22 cellular contexts compared by ENCODE assay signal in the genomic region with DNA sequence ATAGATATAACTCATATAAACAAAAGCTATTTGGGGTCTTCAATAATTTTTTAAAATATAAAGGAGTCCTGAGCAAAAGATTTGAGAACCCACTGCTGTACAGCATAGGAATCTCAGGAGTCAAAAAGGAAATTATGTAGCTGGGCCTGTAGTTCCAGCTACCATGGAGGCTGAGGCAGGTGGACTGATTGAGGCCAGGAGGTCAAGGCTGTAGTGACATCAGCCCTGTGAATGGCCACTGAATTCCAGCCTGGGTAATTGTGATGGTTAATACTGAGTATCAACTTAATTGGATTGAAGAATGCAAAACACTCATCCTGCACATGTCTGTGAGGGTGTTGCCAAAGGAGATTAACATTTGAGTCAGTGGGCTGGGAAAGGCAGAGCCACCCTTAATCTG. TPM values are rescaled to one million over a fixed set of nuclear protein-coding genes. Genes with fewer than 3 reads are reported as not detected.
DNase-seq lines count a peak whose midpoint lies in the region; ATAC-seq and TF ChIP-seq lines count a peak whose summit lies in the region.
"Had no signal": no experiment of that assay in that cellular context is flagged by ENCODE, and none has a peak within 500 bp of the region (broad histone marks: within the 10 kb centered on the region; RNA-seq: fewer than 3 reads in every experiment).

No MANE protein-coding gene starts in this region.

- DNase-seq in CD4-positive, alpha-beta T cell, result no peak
- DNase-seq in NCI-H82 treated with DMSO at 0.1 percent for 48 hours (lab: John Stamatoyannopoulos, UW; ENCODE audit: unreplicated experiment) (peak; percentile 78), trophoblast cell (peak; percentile 74 to 83), HCEC 1CT (no peak), dedifferentiated amniotic fluid mesenchymal stem cell (ENCODE audit: extremely low spot score) (no peak), PC-9 (no peak)
- DNase-seq in central memory CD8-positive, alpha-beta T cell (ENCODE audit: low spot score in 2 of 2), result no peak
- DNase-seq: 8988T; CD8-positive, alpha-beta memory T cell; COR-L47; DMS 273 treated with DMSO at 0.1 percent for 48 hours; DND-41; EL had no signal

- no peak overlapping the region for H3K18ac ChIP-seq in trophoblast cell (ENCODE audit: low read length)

- no peak overlapping the region for H3K4ac ChIP-seq in trophoblast cell (ENCODE audit: low read depth, low read length)

- no peak overlapping the region for H2AFZ ChIP-seq in trophoblast cell (ENCODE audit: insufficient read depth, low read length, poor library complexity)
- no peak overlapping the region for H2AFZ ChIP-seq in PC-9
- H2AFZ ChIP-seq: GM23248 had no signal

- BruUV-seq in PC-9 (replicated peaks; lab: Mats Ljungman, UMichigan), result no TSS peak

- H3F3A ChIP-seq in PC-9 (ENCODE audit: insufficient read depth, low read depth), result peaks cover 5% of the 10 kb centered on the region; the same call in 1 of the 2 replicates

- H4K8ac ChIP-seq in trophoblast cell (ENCODE audit: low read depth, low read length), result no peak overlapping the region

- no peak overlapping the region for H3K4me3 Mint-ChIP-seq in CD4-positive, alpha-beta T cell
- no peak overlapping the region for H3K4me3 Mint-ChIP-seq in central memory CD8-positive, alpha-beta T cell
- H3K4me3 Mint-ChIP-seq: B cell; CD8-positive, alpha-beta memory T cell; IgD-negative memory B cell had no signal

- H3K23ac ChIP-seq in trophoblast cell (ENCODE audit: low read length), result no peak overlapping the region

- H2AK5ac ChIP-seq in trophoblast cell (ENCODE audit: low read length), result no peak overlapping the region

- no peak for TF ChIP-seq CTCF in CD4-positive, alpha-beta T cell (IDR thresholded peaks at IDR 0.05)
- no peak for TF ChIP-seq CTCF in PC-9 (conservative IDR thresholded peaks at IDR 0.05)

- CTCF ChIA-PET in CD4-positive, alpha-beta T cell (lab: Charles Lee), result interaction anchor here (0.5 to 1.8 kb wide), 2 partner anchors 45 to 145 kb away, joined by 3 to 7 read pairs; a partner anchor contains a TSS
- CTCF ChIA-PET in PC-9 (lab: Charles Lee), result interaction anchor here (0.6 to 0.7 kb wide), 2 partner anchors 15 to 159 kb away, joined by 3 to 5 read pairs; no protein-coding TSS in a partner anchor

- no peaks in the 10 kb centered on the region for H3K9me2 ChIP-seq in PC-9 (ENCODE audit: insufficient read depth)

- no peak overlapping the region for H3K4me2 ChIP-seq in trophoblast cell (ENCODE audit: low read length)
- H3K4me2 ChIP-seq in PC-9, result no peak overlapping the region
- H3K4me2 ChIP-seq: BLaER1 treated with 17β-estradiol and CSF1 and Interleukin-3, amounts not matched to agents 10 nM and 100 nM had no signal

- no peaks in the 10 kb centered on the region for H3K79me1 ChIP-seq in trophoblast cell (ENCODE audit: low read length)

- no peak overlapping the region for H4K91ac ChIP-seq in trophoblast cell (ENCODE audit: low read depth, low read length)

- H3K36me3 ChIP-seq in trophoblast cell (ENCODE audit: control insufficient read depth in 1 of 2, insufficient read depth in 2 of 2, low read length in 2 of 2) (peaks cover 0 to 2% of the 10 kb centered on the region in 2 experiments), PC-9 (ENCODE audit: low read depth) (no peaks in the 10 kb centered on the region)
- H3K36me3 ChIP-seq: HAP-1 had no signal

- H3K4me3 ChIP-seq in trophoblast cell (ENCODE audit: low read depth, low read length) (no peak overlapping the region), PC-9 (no peak overlapping the region)
- H3K4me3 ChIP-seq: BLaER1 treated with 17β-estradiol and CSF1 and Interleukin-3, amounts not matched to agents 10 nM and 100 nM; GM12878; GM23248; HAP-1 had no signal

- no peaks in the 10 kb centered on the region for H3K27me3 ChIP-seq in CD4-positive, alpha-beta T cell (ENCODE audit: control insufficient read depth, insufficient read depth, low read length)
- H3K27me3 ChIP-seq in trophoblast cell (ENCODE audit: insufficient read depth, low read length) (no peaks in the 10 kb centered on the region), PC-9 (ENCODE audit: insufficient read depth, low read depth) (no peaks in the 10 kb centered on the region)
- H3K27me3 ChIP-seq: BLaER1 treated with 17β-estradiol and CSF1 and Interleukin-3, amounts not matched to agents 10 nM and 100 nM had no signal

- intact Hi-C loops in CD4-positive, alpha-beta T cell (cut with DNase I, micrococcal nuclease), result no loop called here
- intact Hi-C loops in PC-9 (cut with micrococcal nuclease; ENCODE audit: unreplicated experiment), result no loop called here

- H3K27ac ChIP-seq in CD4-positive, alpha-beta T cell (ENCODE audit: low read depth, low read length), result no peak overlapping the region
- H3K27ac ChIP-seq in trophoblast cell (ENCODE audit: low read depth, low read length), result no peak overlapping the region
- no peak overlapping the region for H3K27ac ChIP-seq in PC-9
- H3K27ac ChIP-seq: BLaER1 treated with 17β-estradiol and CSF1 and Interleukin-3, amounts not matched to agents 10 nM and 100 nM; GM23248 had no signal

- H3K79me2 ChIP-seq in trophoblast cell (ENCODE audit: control insufficient read depth, insufficient read depth, low read length, poor library complexity) (no peaks in the 10 kb centered on the region), PC-9 (ENCODE audit: low read depth) (peaks cover 5% of the 10 kb centered on the region; the same call in 1 of the 2 replicates)

- H2BK120ac ChIP-seq in trophoblast cell (ENCODE audit: insufficient read depth, low read length, poor library complexity), result no peak overlapping the region

- H2BK12ac ChIP-seq in trophoblast cell (ENCODE audit: low read length), result no peak overlapping the region

- H4K12ac ChIP-seq in trophoblast cell (ENCODE audit: low read depth, low read length), result no peak overlapping the region

- no peak overlapping the region for H3K14ac ChIP-seq in trophoblast cell (ENCODE audit: low read length)

- H3K9me3 Mint-ChIP-seq in CD4-positive, alpha-beta T cell, result no peaks in the 10 kb centered on the region
- no peaks in the 10 kb centered on the region for H3K9me3 Mint-ChIP-seq in central memory CD8-positive, alpha-beta T cell
- H3K9me3 Mint-ChIP-seq: CD8-positive, alpha-beta memory T cell; IgD-negative memory B cell had no signal

- no peaks in the 10 kb centered on the region for H4K20me1 ChIP-seq in PC-9 (ENCODE audit: insufficient read depth)

- peaks cover 29% of the 10 kb centered on the region for H3K36me3 Mint-ChIP-seq in CD4-positive, alpha-beta T cell (ENCODE audit: low read depth)
- peaks cover 12% of the 10 kb centered on the region for H3K36me3 Mint-ChIP-seq in central memory CD8-positive, alpha-beta T cell (ENCODE audit: insufficient read depth)

- H3K27ac Mint-ChIP-seq in CD4-positive, alpha-beta T cell, result peak overlapping the region; percentile 6
- peak overlapping the region; percentile 57 for H3K27ac Mint-ChIP-seq in central memory CD8-positive, alpha-beta T cell (ENCODE audit: low read depth)
- H3K27ac Mint-ChIP-seq: B cell had no signal

- peaks cover 32% of the 10 kb centered on the region for H3K4me1 Mint-ChIP-seq in CD4-positive, alpha-beta T cell (ENCODE audit: low read depth)
- peaks cover 35% of the 10 kb centered on the region for H3K4me1 Mint-ChIP-seq in central memory CD8-positive, alpha-beta T cell

- H2BK5ac ChIP-seq in trophoblast cell (ENCODE audit: low read depth, low read length, poor library complexity), result no peak overlapping the region

- H3K9me3 ChIP-seq in CD4-positive, alpha-beta T cell (ENCODE audit: control insufficient read depth, low read length), result no peaks in the 10 kb centered on the region
- H3K9me3 ChIP-seq in trophoblast cell (ENCODE audit: insufficient read depth, low read depth, low read length), result no peaks in the 10 kb centered on the region
- H3K9me3 ChIP-seq in PC-9 (ENCODE audit: insufficient read depth, low read depth), result no peaks in the 10 kb centered on the region
- H3K9me3 ChIP-seq: HAP-1 had no signal

- no peak overlapping the region for H3K9ac ChIP-seq in trophoblast cell (ENCODE audit: low read length)
- H3K9ac ChIP-seq: BLaER1 treated with 17β-estradiol and CSF1 and Interleukin-3, amounts not matched to agents 10 nM and 100 nM; GM23248 had no signal

- H3K4me1 ChIP-seq in trophoblast cell (ENCODE audit: control insufficient read depth in 1 of 2, insufficient read depth in 2 of 2, low read length in 2 of 2) (no peaks in the 10 kb centered on the region), PC-9 (replicated peaks; ENCODE audit: insufficient read depth) (no peaks in the 10 kb centered on the region)
- H3K4me1 ChIP-seq: HAP-1 had no signal

- H3K27me3 Mint-ChIP-seq in CD4-positive, alpha-beta T cell, result no peaks in the 10 kb centered on the region
- no peaks in the 10 kb centered on the region for H3K27me3 Mint-ChIP-seq in central memory CD8-positive, alpha-beta T cell
- H3K27me3 Mint-ChIP-seq: B cell; CD8-positive, alpha-beta memory T cell; IgD-negative memory B cell had no signal

- POLR2A ChIA-PET in CD4-positive, alpha-beta T cell (lab: Charles Lee), result interaction anchor here (1.1 kb wide), 1 partner anchor 10 kb away, joined by 3 read pairs; a partner anchor contains a TSS
- POLR2A ChIA-PET in PC-9 (lab: Charles Lee; ENCODE audit: unreplicated experiment), result interaction anchor here (0.6 kb wide), 2 partner anchors 10 to 67 kb away, joined by 3 to 20 read pairs; no protein-coding TSS in a partner anchor

- ATAC-seq in CD4-positive, alpha-beta T cell (ENCODE audit: poor library complexity), result no peak
- no peak for ATAC-seq in central memory CD8-positive, alpha-beta T cell (replicated peaks; ENCODE audit: extremely low read depth, poor library complexity, severe bottlenecking)
- no peak for ATAC-seq in HG02763 (IDR thresholded peaks at IDR 0.05; ENCODE audit: unreplicated experiment)
- ATAC-seq: GM12878 had no signal

RNA-seq across cellular contexts. Expression of a gene that starts 10.5 kb away (rescaled TPM):
- total RNA-seq in CD4-positive, alpha-beta T cell, result 10 to 100 TPM; 42.3 to 44.5 TPM
- 35.0 and 37.2 TPM in 2 replicates for polyA plus RNA-seq in trophoblast cell (2013)
- 33.0 and 41.7 TPM in 2 replicates for total RNA-seq in PC-9 (2021)

RNA-seq across cellular contexts. Expression of a gene that starts 44.6 kb away (rescaled TPM):
- total RNA-seq in CD4-positive, alpha-beta T cell, result 10 to 100 TPM; 51.1 to 52.8 TPM
- 66.2 and 68.0 TPM in 2 replicates for polyA plus RNA-seq in trophoblast cell (2013)
- total RNA-seq in PC-9 (2021), result 53.9 and 76.1 TPM in 2 replicates

RNA-seq across cellular contexts. Expression of a gene that starts 52.8 kb away (rescaled TPM):
- total RNA-seq in CD4-positive, alpha-beta T cell, result under 1 TPM; 0.41 to 0.47 TPM
- polyA plus RNA-seq in trophoblast cell (2013), result 0.07 and 0.10 TPM in 2 replicates
- total RNA-seq in PC-9 (2021), result 0.24 and 1.0 TPM in 2 replicates
- total RNA-seq: G401, GM23248, H4 had no signal
- polyA plus RNA-seq: CD8-positive, alpha-beta memory T cell; GM23248; IgD-negative memory B cell had no signal

Comparison
In these comparisons a context has a peak if more than half of its experiments do, and no peak if none do; other contexts are left out.
1. DNase-seq: peak in NCI-H82 treated with DMSO at 0.1 percent for 48 hours (single experiment) and trophoblast cell (2 of 2); none in CD4-positive, alpha-beta T cell (0 of 10), central memory CD8-positive, alpha-beta T cell (0 of 2), HCEC 1CT (single experiment), dedifferentiated amniotic fluid mesenchymal stem cell (single experiment) and PC-9 (0 of 2).